ENCODE assay signal across 1 cellular context in genomic region chr17:68265852-68266232, GRCh38. TPM values are rescaled to one million over a fixed set of nuclear protein-coding genes. Genes with fewer than 3 reads are reported as not detected.
"Had no signal": no experiment of that assay in that cellular context is flagged by ENCODE, and none has a peak within 500 bp of the region (broad histone marks: within the 10 kb centered on the region; RNA-seq: fewer than 3 reads in every experiment).

No MANE protein-coding gene starts in this region.

RNA-seq across cellular contexts. Expression of gene SLC16A6, which starts 25.1 kb away (rescaled TPM):
- total RNA-seq: epithelial cell of proximal tubule had no signal
